In genomic region chr20:29079769-29080690, GRCh38 we compare ENCODE assay signal across 1 cellular context.
A peak's percentile ranks its signal among the peaks of the same experiment; 100 is the strongest.
TF ChIP-seq lines count a peak whose summit lies in the region.

No MANE protein-coding gene starts in this region.

TF ChIP-seq in HepG2, 621 proteins besides CTCF, POLR2A, EP300 and RAD21 (continued from another document and continues in another):
- TF ChIP-seq ZHX2 (IDR thresholded peaks at IDR 0.05; ENCODE audit: low read depth): no peak
- 0 out of 2 replicates have a peak, but pooled peaks have one; percentile 42 for TF ChIP-seq ZHX2 (CRISPR knock-in tag; IDR thresholded peaks at IDR 0.05; ENCODE audit: borderline replicate concordance)
- TF ChIP-seq HMGXB3 (CRISPR knock-in tag; IDR thresholded peaks at IDR 0.05; ENCODE audit: borderline replicate concordance): 0 out of 2 replicates have a peak, but pooled peaks have one; percentile 44
- no peak for TF ChIP-seq PRPF4 (IDR thresholded peaks at IDR 0.05; ENCODE audit: low read depth, low read length, poor library complexity, severe bottlenecking)
- peak; percentile 43; the same call in 1 of the 2 replicates for TF ChIP-seq ZNF792 (CRISPR knock-in tag; IDR thresholded peaks at IDR 0.05)
- TF ChIP-seq ZFP91 (CRISPR knock-in tag; IDR thresholded peaks at IDR 0.05; ENCODE audit: borderline replicate concordance): peak; percentile 67; the same call in 1 of the 2 replicates
- TF ChIP-seq GABPA (IDR thresholded peaks at IDR 0.05; ENCODE audit: low read depth, low read length): peak; percentile 44; the same call in 1 of the 2 replicates
- peak; percentile 86 for TF ChIP-seq GABPA (CRISPR knock-in tag; IDR thresholded peaks at IDR 0.05; ENCODE audit: low read depth)
- TF ChIP-seq MYC (CRISPR knock-in tag; IDR thresholded peaks at IDR 0.05; ENCODE audit: borderline replicate concordance): peak; percentile 77; the same call in 1 of the 2 replicates
- peak; percentile 73 for TF ChIP-seq SAP130 (CRISPR knock-in tag; IDR thresholded peaks at IDR 0.05; ENCODE audit: low read depth)
- TF ChIP-seq XRCC5 (optimal IDR thresholded peaks at IDR 0.05; ENCODE audit: low read length): peak; percentile 75
- 0 out of 2 replicates have a peak, but pooled peaks have one; percentile 54 for TF ChIP-seq PCBP1 (IDR thresholded peaks at IDR 0.05; ENCODE audit: borderline replicate concordance, low read depth, low read length)
- TF ChIP-seq TFDP1 (CRISPR knock-in tag; IDR thresholded peaks at IDR 0.05; ENCODE audit: borderline replicate concordance): peak; percentile 85; the same call in 1 of the 2 replicates
- TF ChIP-seq ZNF343 (CRISPR knock-in tag; IDR thresholded peaks at IDR 0.05): peak; percentile 54; the same call in 1 of the 2 replicates
- peak; percentile 71; the same call in 1 of the 2 replicates for TF ChIP-seq YEATS2 (CRISPR knock-in tag; IDR thresholded peaks at IDR 0.05; ENCODE audit: borderline replicate concordance)
- TF ChIP-seq ZNF788 (CRISPR knock-in tag; IDR thresholded peaks at IDR 0.05; ENCODE audit: borderline replicate concordance): peak; percentile 59; the same call in 1 of the 2 replicates
- TF ChIP-seq ATF4 (CRISPR knock-in tag; IDR thresholded peaks at IDR 0.05): no peak
- 0 out of 2 replicates have a peak, but pooled peaks have one; percentile 43 for TF ChIP-seq ZNF276 (CRISPR knock-in tag; IDR thresholded peaks at IDR 0.05; ENCODE audit: low read depth)
- TF ChIP-seq ETV5 (CRISPR knock-in tag; IDR thresholded peaks at IDR 0.05; ENCODE audit: borderline replicate concordance): 0 out of 2 replicates have a peak, but pooled peaks have one; percentile 22
- TF ChIP-seq ZNF264 (CRISPR knock-in tag; IDR thresholded peaks at IDR 0.05): peak; percentile 45; the same call in 1 of the 2 replicates
- 0 out of 2 replicates have a peak, but pooled peaks have one; percentile 39 for TF ChIP-seq ZNF263 (CRISPR knock-in tag; IDR thresholded peaks at IDR 0.05)
- TF ChIP-seq IRF2 (CRISPR knock-in tag; IDR thresholded peaks at IDR 0.05): 0 out of 2 replicates have a peak, but pooled peaks have one; percentile 37
- no peak for TF ChIP-seq ZNF780A (CRISPR knock-in tag; IDR thresholded peaks at IDR 0.05)
- no peak for TF ChIP-seq JUN (CRISPR knock-in tag; IDR thresholded peaks at IDR 0.05)
- no peak for TF ChIP-seq MATR3 (CRISPR knock-in tag; IDR thresholded peaks at IDR 0.05)
- TF ChIP-seq BRD4 (CRISPR knock-in tag; IDR thresholded peaks at IDR 0.05): peak; percentile 22; the same call in 1 of the 2 replicates
- no peak for TF ChIP-seq ZBTB37 (CRISPR knock-in tag; IDR thresholded peaks at IDR 0.05)
- TF ChIP-seq ZNF598 (CRISPR knock-in tag; IDR thresholded peaks at IDR 0.05; ENCODE audit: borderline replicate concordance): 0 out of 2 replicates have a peak, but pooled peaks have one; percentile 23
- TF ChIP-seq NONO (IDR thresholded peaks at IDR 0.05): no peak
- TF ChIP-seq NONO (CRISPR knock-in tag; conservative IDR thresholded peaks at IDR 0.05): 0 out of 2 replicates have a peak, but pooled peaks have one; percentile 50
- TF ChIP-seq FOXK1 (CRISPR knock-in tag; IDR thresholded peaks at IDR 0.05; ENCODE audit: borderline replicate concordance, low read depth): 0 out of 2 replicates have a peak, but pooled peaks have one; percentile 15
- peak; percentile 53; the same call in 1 of the 2 replicates for TF ChIP-seq BCL3 (CRISPR knock-in tag; IDR thresholded peaks at IDR 0.05)
- TF ChIP-seq ZNF543 (CRISPR knock-in tag; IDR thresholded peaks at IDR 0.05): 0 out of 2 replicates have a peak, but pooled peaks have one; percentile 58
- 0 out of 2 replicates have a peak, but pooled peaks have one; percentile 25 for TF ChIP-seq ZNF737 (CRISPR knock-in tag; IDR thresholded peaks at IDR 0.05; ENCODE audit: borderline replicate concordance)
- TF ChIP-seq PITX1 (CRISPR knock-in tag; IDR thresholded peaks at IDR 0.05): 0 out of 2 replicates have a peak, but pooled peaks have one; percentile 14
- TF ChIP-seq BHLHE40 (IDR thresholded peaks at IDR 0.05; ENCODE audit: low read length): no peak
